2 cellular contexts compared by ENCODE assay signal in genomic region chr20:37524859-37525708, GRCh38.
TF ChIP-seq lines count a peak whose summit lies in the region.

No MANE protein-coding gene starts in this region.

TF ChIP-seq in A549, 52 proteins besides CTCF, POLR2A, EP300 and RAD21 (continued from another document):
- TF ChIP-seq NPAS2 (CRISPR knock-in tag; IDR thresholded peaks at IDR 0.05; ENCODE audit: borderline replicate concordance): no peak
- TF ChIP-seq HOXA7 (CRISPR knock-in tag; IDR thresholded peaks at IDR 0.05): no peak
- TF ChIP-seq CHD4 (IDR thresholded peaks at IDR 0.05; ENCODE audit: borderline replicate concordance): no peak
- no peak for TF ChIP-seq MAZ (IDR thresholded peaks at IDR 0.05; ENCODE audit: borderline replicate concordance, low read depth, low read length)
- no peak for TF ChIP-seq JUNB (IDR thresholded peaks at IDR 0.05)
- no peak for TF ChIP-seq HMGXB4 (CRISPR knock-in tag; IDR thresholded peaks at IDR 0.05; ENCODE audit: borderline replicate concordance)
- TF ChIP-seq HES2 (IDR thresholded peaks at IDR 0.05): no peak
- no peak for TF ChIP-seq ZFP36 (IDR thresholded peaks at IDR 0.05; ENCODE audit: borderline replicate concordance, partially characterized antibody)

TF ChIP-seq in HEK293T, 16 proteins besides CTCF, POLR2A, EP300 and RAD21 (continued from another document):
- no peak for TF ChIP-seq LEF1 (IDR thresholded peaks at IDR 0.05; ENCODE audit: borderline replicate concordance)
